Comparison of ENCODE assay signal across 1 cellular context in genomic region chr1:29563571-29563970, GRCh38.
TF ChIP-seq lines count a peak whose summit lies in the region.

No MANE protein-coding gene starts in this region.

TF ChIP-seq in K562, 482 proteins besides CTCF, POLR2A, EP300 and RAD21 (continued from another document and continues in another):
- no peak for TF ChIP-seq ZNF395 (CRISPR knock-in tag; IDR thresholded peaks at IDR 0.05)
- TF ChIP-seq ZNF592 (IDR thresholded peaks at IDR 0.05): no peak
- TF ChIP-seq GATA2 (CRISPR knock-in tag; IDR thresholded peaks at IDR 0.05): no peak
- no peak for TF ChIP-seq SP1 (CRISPR knock-in tag; IDR thresholded peaks at IDR 0.05)
- TF ChIP-seq TAF1 (IDR thresholded peaks at IDR 0.05; ENCODE audit: control insufficient read depth, extremely low read depth, insufficient read depth, low read length, severe bottlenecking): no peak
- TF ChIP-seq EHMT2 (IDR thresholded peaks at IDR 0.05): peak; percentile 50; the same call in 1 of the 2 replicates
- no peak for TF ChIP-seq MTA2 (IDR thresholded peaks at IDR 0.05; ENCODE audit: low read depth)
- TF ChIP-seq STAT5A (IDR thresholded peaks at IDR 0.05; ENCODE audit: borderline replicate concordance, low read length): no peak
- TF ChIP-seq DEAF1 (CRISPR knock-in tag; IDR thresholded peaks at IDR 0.05): no peak
- no peak for TF ChIP-seq TCF7 (IDR thresholded peaks at IDR 0.05; ENCODE audit: borderline replicate concordance)
- TF ChIP-seq NFE2 (IDR thresholded peaks at IDR 0.05; ENCODE audit: low read depth): peak; percentile 54
- no peak for TF ChIP-seq MEIS2 (IDR thresholded peaks at IDR 0.05; ENCODE audit: partially characterized antibody)
- TF ChIP-seq KAT8 (IDR thresholded peaks at IDR 0.05; ENCODE audit: low read depth): no peak
- no peak for TF ChIP-seq FOXA1 (IDR thresholded peaks at IDR 0.05; ENCODE audit: borderline replicate concordance)
- TF ChIP-seq ESRRA (IDR thresholded peaks at IDR 0.05; ENCODE audit: borderline replicate concordance, low read depth): no peak
- no peak for TF ChIP-seq THRB (CRISPR knock-in tag; conservative IDR thresholded peaks at IDR 0.05)
- TF ChIP-seq HMBOX1 (IDR thresholded peaks at IDR 0.05): peak; percentile 78
- no peak for TF ChIP-seq NR4A1 (CRISPR knock-in tag; IDR thresholded peaks at IDR 0.05)
- TF ChIP-seq NR4A1 (tag; IDR thresholded peaks at IDR 0.05): no peak
- 0 out of 2 replicates have a peak, but pooled peaks have one; percentile 7 for TF ChIP-seq NCOR1 (IDR thresholded peaks at IDR 0.05)
- no peak for TF ChIP-seq HDAC6 (IDR thresholded peaks at IDR 0.05; ENCODE audit: low read depth, low read length)
- no peak for TF ChIP-seq ERF (CRISPR knock-in tag; IDR thresholded peaks at IDR 0.05)
- no peak for TF ChIP-seq POLR2AphosphoS5 (IDR thresholded peaks at IDR 0.05; ENCODE audit: control insufficient read depth, insufficient read depth, low read depth, low read length)
- no peak for TF ChIP-seq ZNF133 (CRISPR knock-in tag; IDR thresholded peaks at IDR 0.05)
- TF ChIP-seq TEAD2 (tag; IDR thresholded peaks at IDR 0.05): no peak
- no peak for TF ChIP-seq HNRNPLL (IDR thresholded peaks at IDR 0.05; ENCODE audit: low read depth, low read length, poor library complexity, severe bottlenecking)
- no peak for TF ChIP-seq FOXM1 (IDR thresholded peaks at IDR 0.05; ENCODE audit: low read depth)
- no peak for TF ChIP-seq FOXM1 (CRISPR knock-in tag; IDR thresholded peaks at IDR 0.05; ENCODE audit: low read depth)
- no peak for TF ChIP-seq FIP1L1 (IDR thresholded peaks at IDR 0.05; ENCODE audit: low read depth, low read length, poor library complexity, severe bottlenecking)
- TF ChIP-seq SETDB1 (IDR thresholded peaks at IDR 0.05; ENCODE audit: low read length): no peak
- TF ChIP-seq GTF2F1 (IDR thresholded peaks at IDR 0.05; ENCODE audit: low read depth, low read length): no peak
- peak; percentile 28 for TF ChIP-seq ATF3 (IDR thresholded peaks at IDR 0.05)
- TF ChIP-seq ATF3 (CRISPR knock-in tag; conservative IDR thresholded peaks at IDR 0.05): no peak
- TF ChIP-seq NUFIP1 (IDR thresholded peaks at IDR 0.05; ENCODE audit: partially characterized antibody): no peak
- no peak for TF ChIP-seq ZNF696 (CRISPR knock-in tag; conservative IDR thresholded peaks at IDR 0.05)
- TF ChIP-seq KLF1 (tag; IDR thresholded peaks at IDR 0.05): no peak
- no peak for TF ChIP-seq ZBTB49 (CRISPR knock-in tag; IDR thresholded peaks at IDR 0.05; ENCODE audit: borderline replicate concordance)
- TF ChIP-seq ZNF280B (CRISPR knock-in tag; IDR thresholded peaks at IDR 0.05): no peak
- TF ChIP-seq MEF2A (IDR thresholded peaks at IDR 0.05; ENCODE audit: control insufficient read depth, low read depth, low read length): no peak
- no peak for TF ChIP-seq ZNF274 (IDR thresholded peaks at IDR 0.05; ENCODE audit: borderline replicate concordance, low read depth, low read length)
- no peak for TF ChIP-seq DPF2 (IDR thresholded peaks at IDR 0.05)
- TF ChIP-seq GABPB1 (CRISPR knock-in tag; IDR thresholded peaks at IDR 0.05): no peak
- TF ChIP-seq RHOXF2B (CRISPR knock-in tag; conservative IDR thresholded peaks at IDR 0.05): no peak
- no peak for TF ChIP-seq ZNF282 (CRISPR knock-in tag; IDR thresholded peaks at IDR 0.05)
- TF ChIP-seq ZKSCAN1 (IDR thresholded peaks at IDR 0.05; ENCODE audit: low read depth, low read length): no peak
- no peak for TF ChIP-seq RFX7 (CRISPR knock-in tag; IDR thresholded peaks at IDR 0.05)
- no peak for TF ChIP-seq BDP1 (IDR thresholded peaks at IDR 0.05; ENCODE audit: insufficient read depth, insufficient read length)
- TF ChIP-seq GABPA (tag; conservative IDR thresholded peaks at IDR 0.05; ENCODE audit: low read depth): peak; percentile 47
- TF ChIP-seq CBX3 (IDR thresholded peaks at IDR 0.05; ENCODE audit: borderline replicate concordance in 1 of 2, low read length in 2 of 2): no peak
- no peak for TF ChIP-seq KLF13 (tag; IDR thresholded peaks at IDR 0.05; ENCODE audit: borderline replicate concordance, low read depth)
- no peak for TF ChIP-seq FOXP1 (CRISPR knock-in tag; IDR thresholded peaks at IDR 0.05)
- TF ChIP-seq KDM4B (IDR thresholded peaks at IDR 0.05; ENCODE audit: borderline replicate concordance in 2 of 2, low read depth in 1 of 2): no peak
- TF ChIP-seq ZEB2 (IDR thresholded peaks at IDR 0.05): no peak
- no peak for TF ChIP-seq E4F1 (CRISPR knock-in tag; IDR thresholded peaks at IDR 0.05; ENCODE audit: borderline replicate concordance)
- TF ChIP-seq ZNF586 (CRISPR knock-in tag; conservative IDR thresholded peaks at IDR 0.05): no peak
- no peak for TF ChIP-seq PHF20 (IDR thresholded peaks at IDR 0.05; ENCODE audit: partially characterized antibody)
- TF ChIP-seq ELF2 (CRISPR knock-in tag; IDR thresholded peaks at IDR 0.05): no peak
- no peak for TF ChIP-seq XRCC4 (IDR thresholded peaks at IDR 0.05; ENCODE audit: extremely low read depth, insufficient read depth, insufficient read length)
